1 cellular context compared by ENCODE assay signal in genomic region chr7:101330011-101330484, GRCh38.
TF ChIP-seq lines count a peak whose summit lies in the region.

No MANE protein-coding gene starts in this region.

TF ChIP-seq in IMR-90, 13 proteins besides CTCF, POLR2A, EP300 and RAD21:
- TF ChIP-seq RCOR1 (IDR thresholded peaks at IDR 0.05; ENCODE audit: insufficient replicate concordance, low read length) (no peak), BHLHE40 (IDR thresholded peaks at IDR 0.05; ENCODE audit: low read depth, low read length) (no peak), MAZ (IDR thresholded peaks at IDR 0.05; ENCODE audit: borderline replicate concordance, low read depth, low read length) (no peak), MAFK (IDR thresholded peaks at IDR 0.05; ENCODE audit: low read depth, low read length) (no peak), USF2 (IDR thresholded peaks at IDR 0.05; ENCODE audit: low read depth, low read length) (no peak), SMC3 (IDR thresholded peaks at IDR 0.05; ENCODE audit: low read depth, low read length) (no peak), CHD1 (IDR thresholded peaks at IDR 0.05; ENCODE audit: low read depth, low read length) (no peak), RFX5 (IDR thresholded peaks at IDR 0.05; ENCODE audit: low read depth, low read length) (no peak), NFE2L2 (IDR thresholded peaks at IDR 0.05; ENCODE audit: low read depth, low read length) (no peak), FOS (IDR thresholded peaks at IDR 0.05; ENCODE audit: low read depth, low read length) (no peak), CEBPB (IDR thresholded peaks at IDR 0.05; ENCODE audit: low read depth, low read length) (no peak), MXI1 (IDR thresholded peaks at IDR 0.05; ENCODE audit: borderline replicate concordance, low read depth, low read length) (no peak)
TF ChIP-seq in IMR-90: peak in this region for 0.
